In the genomic region with DNA sequence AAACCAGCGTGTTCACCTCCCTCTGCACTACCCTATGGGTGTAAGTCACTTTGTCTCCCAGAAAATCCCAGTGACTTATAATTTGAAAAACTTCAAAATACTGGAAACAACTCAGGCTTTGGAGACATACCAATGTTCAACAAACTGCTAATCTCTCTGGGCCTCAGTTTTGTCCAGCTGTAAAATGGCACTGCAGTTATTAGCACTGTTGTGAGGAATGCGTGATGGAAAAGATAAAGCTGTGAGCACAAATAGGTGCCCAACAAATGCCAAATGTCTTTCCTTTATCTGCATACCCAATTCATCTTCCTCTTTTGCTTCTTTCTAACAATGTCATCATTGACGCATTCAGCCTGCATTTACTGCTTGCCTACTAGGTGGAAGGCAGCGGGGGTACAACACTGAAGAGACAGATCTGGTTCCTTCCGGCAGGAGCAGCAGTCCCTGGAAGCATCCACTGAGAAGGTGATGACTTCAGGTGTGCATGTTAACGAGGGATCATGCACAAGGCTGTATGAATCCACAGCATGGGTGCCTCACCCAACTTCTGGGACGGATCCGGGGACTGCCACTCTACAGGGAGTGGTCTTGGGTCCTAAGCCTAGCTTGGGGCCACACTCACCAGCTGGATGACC, we compare ENCODE assay signal across 1 cellular context.
TF ChIP-seq lines count a peak whose summit lies in the region.

No MANE protein-coding gene starts in this region.

TF ChIP-seq in IMR-90, 13 proteins besides CTCF, POLR2A, EP300 and RAD21:
- no peak for TF ChIP-seq MAZ (IDR thresholded peaks at IDR 0.05; ENCODE audit: borderline replicate concordance, low read depth, low read length)
- TF ChIP-seq RFX5 (IDR thresholded peaks at IDR 0.05; ENCODE audit: low read depth, low read length), result no peak
- no peak for TF ChIP-seq NFE2L2 (IDR thresholded peaks at IDR 0.05; ENCODE audit: low read depth, low read length)
- TF ChIP-seq, protein P1, sequence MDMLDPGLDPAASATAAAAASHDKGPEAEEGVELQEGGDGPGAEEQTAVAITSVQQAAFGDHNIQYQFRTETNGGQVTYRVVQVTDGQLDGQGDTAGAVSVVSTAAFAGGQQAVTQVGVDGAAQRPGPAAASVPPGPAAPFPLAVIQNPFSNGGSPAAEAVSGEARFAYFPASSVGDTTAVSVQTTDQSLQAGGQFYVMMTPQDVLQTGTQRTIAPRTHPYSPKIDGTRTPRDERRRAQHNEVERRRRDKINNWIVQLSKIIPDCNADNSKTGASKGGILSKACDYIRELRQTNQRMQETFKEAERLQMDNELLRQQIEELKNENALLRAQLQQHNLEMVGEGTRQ (IDR thresholded peaks at IDR 0.05; ENCODE audit: low read depth, low read length), result no peak
- no peak for TF ChIP-seq BHLHE40 (IDR thresholded peaks at IDR 0.05; ENCODE audit: low read depth, low read length)
- TF ChIP-seq CHD1 (IDR thresholded peaks at IDR 0.05; ENCODE audit: low read depth, low read length), result no peak
- TF ChIP-seq FOS (IDR thresholded peaks at IDR 0.05; ENCODE audit: low read depth, low read length), result no peak
- no peak for TF ChIP-seq RCOR1 (IDR thresholded peaks at IDR 0.05; ENCODE audit: insufficient replicate concordance, low read length)
